8 cellular contexts compared by ENCODE assay signal in genomic region chr14:99274346-99275221, GRCh38. TPM values are rescaled to one million over a fixed set of nuclear protein-coding genes. Genes with fewer than 3 reads are reported as not detected.
A peak's percentile ranks its signal among the peaks of the same experiment; 100 is the strongest.
DNase-seq lines count a peak whose midpoint lies in the region; ATAC-seq and TF ChIP-seq lines count a peak whose summit lies in the region.

No MANE protein-coding gene starts in this region.

- H3K4me1 Mint-ChIP-seq in chondrocyte (ENCODE audit: low read depth) = peaks cover 31% of the 10 kb centered on the region

- H3K36me3 ChIP-seq in ACC112 (ENCODE audit: insufficient read depth, low read length) = no peaks in the 10 kb centered on the region

- H3K27me3 Mint-ChIP-seq in chondrocyte (ENCODE audit: low read depth) = peaks cover 48% of the 10 kb centered on the region

- H3K9me3 Mint-ChIP-seq in chondrocyte (ENCODE audit: low read depth) = no peaks in the 10 kb centered on the region

- in situ Hi-C loops in GM13977 (cut with MboI; ENCODE audit: low pct_unique_long_range_greater_than_20kb, low sequenced_read_pairs, unreplicated experiment) = no loop called here

- peak; percentile 67 for DNase-seq in GM13977 (ENCODE audit: low spot score)
- peak; percentile 73 for DNase-seq in NCI-H1417 treated with DMSO at 0.1 percent for 48 hours (lab: John Stamatoyannopoulos, UW)
- peak; percentile 73 for DNase-seq in T1000 (lab: John Stamatoyannopoulos, UW)
- DNase-seq in chondrocyte (ENCODE audit: low spot score) = no peak
- peak; percentile 44 for DNase-seq in kidney glomerular epithelial cell (lab: John Stamatoyannopoulos, UW)
- peak; percentile 65 for DNase-seq in stimulated activated CD4-positive, alpha-beta T cell treated with anti-CD3 and anti-CD28 coated beads, Interleukin-4, amount 100 ng/mL, for 24 hours

- no peaks in the 10 kb centered on the region for H3K4me1 ChIP-seq in ACC112 (ENCODE audit: control insufficient read depth, insufficient read depth, low read length, unreplicated experiment)

- H3K79me2 ChIP-seq in ACC112 (ENCODE audit: control insufficient read depth, insufficient read depth, low read length, unreplicated experiment) = no peaks in the 10 kb centered on the region

- H2AFZ ChIP-seq in ACC112 (ENCODE audit: low read length, unreplicated experiment) = no peak overlapping the region

- TF ChIP-seq CTCF in GM13977 (IDR thresholded peaks at IDR 0.05; ENCODE audit: extremely low read depth, insufficient read depth, missing control alignments) = peak; percentile 26
- TF ChIP-seq CTCF in chondrocyte (IDR thresholded peaks at IDR 0.05) = peak; percentile 75

- H3K36me3 Mint-ChIP-seq in chondrocyte (ENCODE audit: low read depth) = no peaks in the 10 kb centered on the region

- peak overlapping the region; percentile 65 for H3K4me3 ChIP-seq in ACC112 (ENCODE audit: low read depth, low read length)

- H3K27me3 ChIP-seq in ACC112 (ENCODE audit: insufficient read depth, low read length) = peaks cover 96% of the 10 kb centered on the region

- ATAC-seq in GM19467 (IDR thresholded peaks at IDR 0.05; ENCODE audit: unreplicated experiment) = no peak

- peak overlapping the region; percentile 77 for H3K27ac Mint-ChIP-seq in chondrocyte (ENCODE audit: unreplicated experiment)

- peak overlapping the region; percentile 70 for H3K4me3 Mint-ChIP-seq in chondrocyte (ENCODE audit: unreplicated experiment)

- no peak overlapping the region for H3K27ac ChIP-seq in ACC112 (ENCODE audit: low read depth, low read length)

RNA-seq across cellular contexts. Expression of gene BCL11B, which starts 2.6 kb away (rescaled TPM):
- total RNA-seq in chondrocyte = 0.10 to 0.23 TPM (median 0.17 TPM) in 3 replicates
